ENCODE assay signal across 8 cellular contexts in the genomic region with DNA sequence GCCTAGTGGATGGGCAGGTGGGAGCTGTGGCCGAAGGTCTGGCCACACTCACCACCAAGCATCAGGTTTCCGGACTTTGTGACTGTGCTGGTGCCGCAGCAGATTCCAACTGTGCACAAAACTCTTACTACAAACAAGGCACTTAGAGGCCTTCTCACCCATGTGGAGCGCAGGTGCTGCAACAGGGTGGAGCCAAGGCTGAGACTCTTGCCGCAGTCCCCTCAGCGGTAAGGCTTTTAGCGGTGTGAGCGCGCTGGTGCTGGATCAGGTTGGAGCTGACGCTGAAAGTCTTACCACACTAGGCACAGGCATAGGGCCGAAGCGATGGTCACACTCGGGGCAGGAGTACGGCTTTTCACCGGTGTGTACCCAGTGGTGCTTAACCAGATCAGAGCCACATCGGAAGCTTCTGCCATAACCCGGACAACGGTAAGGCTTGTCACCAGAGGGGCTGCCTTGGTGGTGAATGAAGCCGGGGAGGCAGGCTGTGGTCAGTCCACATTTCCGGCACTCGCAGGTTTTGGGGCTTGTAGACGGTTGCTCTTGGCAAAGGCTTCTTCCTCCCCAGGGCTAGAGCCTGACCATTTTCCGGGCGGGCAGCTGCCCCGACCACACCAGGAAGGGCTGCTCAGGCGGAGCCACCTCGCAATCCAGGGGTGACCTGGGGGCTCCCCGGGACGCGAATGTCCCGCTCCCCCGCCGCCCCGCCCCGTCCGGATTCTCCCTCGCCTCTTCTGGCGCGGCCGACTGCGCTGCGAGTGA. TPM values are rescaled to one million over a fixed set of nuclear protein-coding genes. Genes with fewer than 3 reads are reported as not detected.
DNase-seq lines count a peak whose midpoint lies in the region; ATAC-seq and TF ChIP-seq lines count a peak whose summit lies in the region.

No MANE protein-coding gene starts in this region.

- BruUV-seq in IMR-90 (replicated peaks; lab: Mats Ljungman, UMichigan) = TSS peak; percentile 18

- peak overlapping the region; percentile 81 for H2AK5ac ChIP-seq in IMR-90 (ENCODE audit: low read depth, low read length)

- CTCF ChIA-PET in IMR-90 (lab: Yijun Ruan, JAX) = interaction anchor here (0.6 kb wide), 1 partner anchor 671 kb away, joined by 3 read pairs; no protein-coding TSS in a partner anchor

- no peak overlapping the region; the same call in 1 of the 2 replicates for H3K18ac ChIP-seq in IMR-90 (ENCODE audit: low read depth, low read length)

- H3K9ac ChIP-seq in IMR-90 (ENCODE audit: low read depth, low read length) = peak overlapping the region; percentile 79

- H2BK120ac ChIP-seq in IMR-90 (ENCODE audit: low read depth, low read length) = peak overlapping the region; percentile 52; the same call in 1 of the 2 replicates

- H4K8ac ChIP-seq in IMR-90 (ENCODE audit: low read depth in 2 of 2, low read length in 2 of 2) = peak overlapping the region; percentile 2 to 83; a peak in 2 of 4 replicates

- TF ChIP-seq RAD21 in IMR-90 (IDR thresholded peaks at IDR 0.05; ENCODE audit: low read length) = no peak

- H2AK9ac ChIP-seq in IMR-90 (replicated peaks; ENCODE audit: low read depth, low read length, poor library complexity) = peak overlapping the region; percentile 100

- H3K27me3 ChIP-seq in IMR-90 (ENCODE audit: control insufficient read depth, insufficient read depth, low read length) (no peaks in the 10 kb centered on the region), breast epithelium (no peaks in the 10 kb centered on the region), layer of hippocampus (ENCODE audit: control insufficient read depth, insufficient read depth, low read length) (no peaks in the 10 kb centered on the region)

- H4K91ac ChIP-seq in IMR-90 (ENCODE audit: insufficient read depth, low read depth, low read length) = peak overlapping the region; percentile 88

- H3K9me3 ChIP-seq in IMR-90 (ENCODE audit: control insufficient read depth, insufficient read depth, low read length) (no peaks in the 10 kb centered on the region), breast epithelium (no peaks in the 10 kb centered on the region)

- peak overlapping the region; percentile 96 for H2AFZ ChIP-seq in IMR-90 (replicated peaks; ENCODE audit: low read length, poor library complexity)

- peak overlapping the region; percentile 60 for H2BK5ac ChIP-seq in IMR-90 (ENCODE audit: low read depth, low read length, poor library complexity, severe bottlenecking)

- H4K5ac ChIP-seq in IMR-90 (ENCODE audit: low read depth, low read length) = peak overlapping the region; percentile 8

- in situ Hi-C loops in IMR-90 (cut with MboI; ENCODE audit: low sequenced_read_pairs) = loop anchor here (25.0 kb wide), 1 partner anchor 404 kb away; a partner anchor contains a TSS

- H2BK20ac ChIP-seq in IMR-90 (ENCODE audit: low read depth, low read length) = no peak overlapping the region

- H3K9me1 ChIP-seq in IMR-90 (ENCODE audit: insufficient read depth, low read length) = peaks cover 23% of the 10 kb centered on the region

- no peak for DNase-seq in AG09309 (ENCODE audit: low read depth)
- DNase-seq in IMR-90 = peak; percentile 45
- DNase-seq in T-helper 2 cell = peak in 3 of 5 experiments; percentile 42 to 85 (median 71)
- peak in 1 of 2 donors; percentile 59 for DNase-seq in breast epithelium (ENCODE audit: low spot score in 2 of 2)
- peak; percentile 48 to 57 for DNase-seq in stimulated activated CD4-positive, alpha-beta T cell treated with anti-CD3 and anti-CD28 coated beads, Interleukin-4, amount 100 ng/mL, for 4 hours
- DNase-seq in GM10266 (ENCODE audit: extremely low spot score) = no peak

- H3K27ac ChIP-seq in IMR-90 (ENCODE audit: insufficient read depth, low read length) (peak overlapping the region; percentile 90), breast epithelium (peak overlapping the region; percentile 99 to 100), layer of hippocampus (ENCODE audit: low read depth, low read length) (peak overlapping the region; percentile 100)

- peak overlapping the region; percentile 79 for H3K23ac ChIP-seq in IMR-90 (ENCODE audit: low read depth, low read length)

- H3K36me3 ChIP-seq in IMR-90 (ENCODE audit: control insufficient read depth, insufficient read depth, low read length) (peaks cover 4% of the 10 kb centered on the region), breast epithelium (no peaks in the 10 kb centered on the region)

- H3K4me3 ChIP-seq in AG09309 (ENCODE audit: control insufficient read depth, low read depth, low read length) = peak overlapping the region; percentile 76
- peak overlapping the region; percentile 55 for H3K4me3 ChIP-seq in IMR-90 (ENCODE audit: insufficient read depth, low read depth, low read length)
- H3K4me3 ChIP-seq in breast epithelium = peak overlapping the region; percentile 81 to 88 (median 83)

- no peak for TF ChIP-seq POLR2A in IMR-90 (IDR thresholded peaks at IDR 0.05; ENCODE audit: low read depth, low read length)
- TF ChIP-seq POLR2A in breast epithelium (IDR thresholded peaks at IDR 0.05) = no peak

- H3K4me1 ChIP-seq in IMR-90 (ENCODE audit: control insufficient read depth, insufficient read depth, low read length) (peaks cover 17% of the 10 kb centered on the region), breast epithelium (peaks cover 5 to 16% of the 10 kb centered on the region in 2 donors)

- peak overlapping the region; percentile 93 for H3K4me2 ChIP-seq in IMR-90 (ENCODE audit: low read depth, low read length)

- H4K20me1 ChIP-seq in IMR-90 (ENCODE audit: insufficient read depth, low read length) = peaks cover 38% of the 10 kb centered on the region

- WGBS in IMR-90 (ENCODE audit: extremely low coverage in 2 of 2, insufficient read length in 1 of 2), 2 experiments = 2% methylated on average over 34 of the region's 42 CpGs; no CpG with 5 or more reads in 1 of the 2 experiments

- H2BK15ac ChIP-seq in IMR-90 (ENCODE audit: low read depth, low read length) = no peak overlapping the region

- intact Hi-C loops in IMR-90 (cut with micrococcal nuclease) (loop anchor here (2.0 kb wide), 1 partner anchor 411 kb away; no protein-coding TSS in a partner anchor), breast epithelium (cut with DNase I; ENCODE audit: low total_unique reads) (no loop called here)

- H3K56ac ChIP-seq in IMR-90 (ENCODE audit: extremely low read depth, insufficient read depth, low read length) = peak overlapping the region; percentile 86

- peak overlapping the region; percentile 91 for H3K4ac ChIP-seq in IMR-90 (ENCODE audit: low read depth, low read length)

- H3K14ac ChIP-seq in IMR-90 (replicated peaks; ENCODE audit: low read depth, low read length) = peak overlapping the region; percentile 93

- H3K79me1 ChIP-seq in IMR-90 (ENCODE audit: low read depth in 1 of 2, low read length in 2 of 2) = peaks cover 19 to 64% of the 10 kb centered on the region in 2 experiments

- POLR2A ChIA-PET in IMR-90 (lab: Charles Lee; ENCODE audit: unreplicated experiment) = no interaction called here

- ATAC-seq in GM18909 (IDR thresholded peaks at IDR 0.05; ENCODE audit: poor library complexity, unreplicated experiment) = peak; percentile 14
- ATAC-seq in IMR-90 (ENCODE audit: low read depth) = no peak

- dilution Hi-C loops in IMR-90 (cut with HindIII; ENCODE audit: low sequenced_read_pairs, unreplicated experiment) = no loop called here

- peak; percentile 33 for TF ChIP-seq CTCF in AG09309 (IDR thresholded peaks at IDR 0.05; ENCODE audit: control insufficient read depth, insufficient read depth, low read depth, low read length, missing control alignments)
- 0 out of 2 replicates have a peak, but pooled peaks have one; percentile 24 for TF ChIP-seq CTCF in IMR-90 (conservative IDR thresholded peaks at IDR 0.05; ENCODE audit: low read depth, low read length)
- no peak for TF ChIP-seq CTCF in breast epithelium (IDR thresholded peaks at IDR 0.05)
- TF ChIP-seq CTCF in GM10266 (IDR thresholded peaks at IDR 0.05; ENCODE audit: control insufficient read depth, insufficient read depth, low read depth, missing control alignments) = no peak

TF ChIP-seq in IMR-90, 13 proteins besides CTCF, POLR2A, EP300 and RAD21:
- no peak for TF ChIP-seq MAFK (IDR thresholded peaks at IDR 0.05; ENCODE audit: low read depth, low read length)
- TF ChIP-seq CEBPB (IDR thresholded peaks at IDR 0.05; ENCODE audit: low read depth, low read length) = no peak
- no peak for TF ChIP-seq RFX5 (IDR thresholded peaks at IDR 0.05; ENCODE audit: low read depth, low read length)
- 0 out of 2 replicates have a peak, but pooled peaks have one; percentile 29 for TF ChIP-seq CHD1 (IDR thresholded peaks at IDR 0.05; ENCODE audit: low read depth, low read length)
- TF ChIP-seq RCOR1 (IDR thresholded peaks at IDR 0.05; ENCODE audit: insufficient replicate concordance, low read length) = no peak

RNA-seq across cellular contexts. Expression of a gene that starts 1.0 kb away (rescaled TPM):
- total RNA-seq in IMR-90 (2012; rRNA removed) (2.3 and 3.1 TPM in 2 replicates), breast epithelium (1 to 10 TPM; 5.3 to 7.2 (median 6.9) TPM)
- polyA plus RNA-seq in IMR-90 (2012; rRNA removed) = 7.5 and 10.2 TPM in 2 replicates
- polyA plus RNA-seq in IMR-90 (2012; cell fraction: cytosol; rRNA removed) = 9.2 and 11.1 TPM in 2 replicates
- polyA plus RNA-seq in IMR-90 (2012; cell fraction: nucleus; rRNA removed; ENCODE audit: low replicate concordance) = 37.2 and 59.8 TPM in 2 replicates

RNA-seq across cellular contexts. Expression of a gene that starts 13.7 kb away (rescaled TPM):
- total RNA-seq in IMR-90 (2012; rRNA removed) = 24.9 and 30.0 TPM in 2 replicates
- 118 and 128 TPM in 2 replicates for polyA plus RNA-seq in IMR-90 (2012; rRNA removed)
- polyA plus RNA-seq in IMR-90 (2012; cell fraction: cytosol; rRNA removed) = 115 and 151 TPM in 2 replicates
- polyA plus RNA-seq in IMR-90 (2012; cell fraction: nucleus; rRNA removed; ENCODE audit: low replicate concordance) = 210 and 556 TPM in 2 replicates
- 10 to 100 TPM; 17.4 to 31.8 (median 30.1) TPM for total RNA-seq in breast epithelium

RNA-seq across cellular contexts. Expression of a gene that starts 15.7 kb away (rescaled TPM):
- under 0.01 TPM in 2 replicates for total RNA-seq in IMR-90 (2012; rRNA removed)
- polyA plus RNA-seq in IMR-90 (2012; rRNA removed) = 0.13 and 0.27 TPM in 2 replicates
- polyA plus RNA-seq in IMR-90 (2012; cell fraction: cytosol; rRNA removed) = 0.16 and 0.34 TPM in 2 replicates
- polyA plus RNA-seq in IMR-90 (2012; cell fraction: nucleus; rRNA removed; ENCODE audit: low replicate concordance) = 0.09 and 0.16 TPM in 2 replicates
- total RNA-seq in breast epithelium = 1 to 10 TPM; 1.9 to 3.6 (median 3.1) TPM

RNA-seq across cellular contexts. Expression of a gene that starts 24.7 kb away (rescaled TPM):
- total RNA-seq in IMR-90 (2012; rRNA removed) (under 0.01 TPM in 1 of 2 replicates, not detected in the other), breast epithelium (under 1 TPM in 2 of 3 donors, not detected in 1; 0.44 to 0.98 TPM)
- 0.10 TPM in 1 of 2 replicates, not detected in the other for polyA plus RNA-seq in IMR-90 (2012; rRNA removed)
- 0.03 and 0.04 TPM in 2 replicates for polyA plus RNA-seq in IMR-90 (2012; cell fraction: cytosol; rRNA removed)
- 0.17 and 0.38 TPM in 2 replicates for polyA plus RNA-seq in IMR-90 (2012; cell fraction: nucleus; rRNA removed; ENCODE audit: low replicate concordance)

RNA-seq across cellular contexts. Expression of a gene that starts 30.1 kb away (rescaled TPM):
- not detected in 2 replicates for total RNA-seq in IMR-90 (2012; rRNA removed)
- polyA plus RNA-seq in IMR-90 (2012; rRNA removed) = not detected in 2 replicates
- polyA plus RNA-seq in IMR-90 (2012; cell fraction: cytosol; rRNA removed) = not detected in 2 replicates
- not detected in 2 replicates for polyA plus RNA-seq in IMR-90 (2012; cell fraction: nucleus; rRNA removed; ENCODE audit: low replicate concordance)
- not detected for total RNA-seq in breast epithelium

Comparison
In these comparisons a context has a peak if more than half of its experiments do, and no peak if none do; other contexts are left out.
1. DNase-seq: peak in IMR-90 (single experiment), T-helper 2 cell (3 of 5) and stimulated activated CD4-positive, alpha-beta T cell treated with anti-CD3 and anti-CD28 coated beads, Interleukin-4, amount 100 ng/mL, for 4 hours (2 of 2); none in AG09309 (single experiment) and GM10266 (single experiment).
2. CTCF ChIP-seq: peak in AG09309 (single experiment) and IMR-90 (single experiment); none in breast epithelium (0 of 3) and GM10266 (single experiment).
3. Peak in every context shown above with its lines, with median percentiles within 50 percentile points of each other: H3K4me3 ChIP-seq and H3K27ac ChIP-seq.